ENCODE assay signal across 14 cellular contexts in genomic region chr7:91416485-91416884, GRCh38.
DNase-seq lines count a peak whose midpoint lies in the region; ATAC-seq, FAIRE-seq and TF ChIP-seq lines count a peak whose summit lies in the region.
"Had no signal": no experiment of that assay in that cellular context is flagged by ENCODE, and none has a peak within 500 bp of the region (broad histone marks: within the 10 kb centered on the region; RNA-seq: fewer than 3 reads in every experiment).

No MANE protein-coding gene starts in this region.

- no peaks in the 10 kb centered on the region for H4K20me1 ChIP-seq in HepG2 (ENCODE audit: insufficient read depth, low read length)

- TF ChIP-seq POLR2A in HepG2 (IDR thresholded peaks at IDR 0.05; ENCODE audit: insufficient read depth in 1 of 2, low read depth in 2 of 2, low read length in 2 of 2): no peak

- H3K4me1 ChIP-seq in HepG2 (ENCODE audit: insufficient read depth, low read length): no peaks in the 10 kb centered on the region

- no peak for TF ChIP-seq CTCF in HepG2 (CRISPR knock-in tag; IDR thresholded peaks at IDR 0.05)

- no peaks in the 10 kb centered on the region for H3K79me2 ChIP-seq in HepG2 (ENCODE audit: insufficient read depth, low read length)

- FAIRE-seq in HepG2 (lab: Jason Lieb, UNC): no peak
- FAIRE-seq: A204.1, GM12878, GM18507 had no signal

- WGBS in HepG2 (ENCODE audit: low lambda C conversion rate): 0% methylated on average over 2 of the region's 2 CpGs

- in situ Hi-C loops in HepG2 (cut with HindIII; ENCODE audit: extremely low pct_ligation_motif_present, low pct_unique_long_range_greater_than_20kb): no loop called here

- no peak for ATAC-seq in HepG2
- ATAC-seq: GM12878 had no signal

- peak; percentile 60 for DNase-seq in DMS153 (lab: John Stamatoyannopoulos, UW)
- DNase-seq in DMS53 (lab: John Stamatoyannopoulos, UW): peak; percentile 65
- DNase-seq in NCI-H146 treated with DMSO at 0.1 percent for 48 hours (lab: John Stamatoyannopoulos, UW; ENCODE audit: unreplicated experiment): peak; percentile 87
- DNase-seq in NCI-H82 treated with DMSO at 0.1 percent for 48 hours (lab: John Stamatoyannopoulos, UW; ENCODE audit: unreplicated experiment): peak; percentile 83
- DNase-seq in HepG2 (ENCODE audit: low spot score): no peak
- DNase-seq in GF-D8 (lab: John Stamatoyannopoulos, UW): no peak
- DNase-seq in T-helper 9 cell: no peak
- DNase-seq: C1 segment of cervical spinal cord; CD4-positive, alpha-beta T cell; GM23248; H7 had no signal

- H3K27me3 ChIP-seq in HepG2 (ENCODE audit: control insufficient read depth in 1 of 2, insufficient read depth in 2 of 2, low read length in 2 of 2): 0 out of 5 replicates have a peak, but pooled peaks cover 0 to 2% of the 10 kb centered on the region in 2 experiments

- no peak overlapping the region for H3K27ac ChIP-seq in HepG2 (ENCODE audit: extremely low read length, insufficient read depth, low read length)
- H3K27ac ChIP-seq: GM23248 had no signal

- POLR2A ChIA-PET in HepG2 (lab: Yijun Ruan, JAX): no interaction called here

- H3K36me3 ChIP-seq in HepG2 (replicated peaks in 1 of 2; ENCODE audit: control insufficient read depth in 1 of 2, insufficient read depth in 2 of 2, low read length in 2 of 2): no peaks in the 10 kb centered on the region

- no peak for TF ChIP-seq RAD21 in HepG2 (CRISPR knock-in tag; IDR thresholded peaks at IDR 0.05)

- intact Hi-C loops in HepG2 (cut with micrococcal nuclease; ENCODE audit: unreplicated experiment): no loop called here

- CTCF ChIA-PET in HepG2 (lab: Yijun Ruan, JAX; ENCODE audit: low intra/inter-chr PET ratio, low total read pairs): no interaction called here

- BruUV-seq in HepG2 (replicated peaks; lab: Mats Ljungman, UMichigan): no TSS peak

- H3K9me3 ChIP-seq in HepG2 (ENCODE audit: low read length): no peaks in the 10 kb centered on the region

- no peak overlapping the region for H2AFZ ChIP-seq in HepG2 (ENCODE audit: low read length)
- H2AFZ ChIP-seq: GM23248 had no signal

- no peak overlapping the region for H3K4me2 ChIP-seq in HepG2 (ENCODE audit: low read depth, low read length)

- H3K9ac ChIP-seq in HepG2 (ENCODE audit: insufficient read depth, low read depth, low read length): no peak overlapping the region
- H3K9ac ChIP-seq: GM23248 had no signal

- no peak for TF ChIP-seq EP300 in HepG2 (IDR thresholded peaks at IDR 0.05; ENCODE audit: low read depth in 2 of 2, low read length in 2 of 2)
- no peak for TF ChIP-seq EP300 in HepG2 (CRISPR knock-in tag; IDR thresholded peaks at IDR 0.05; ENCODE audit: borderline replicate concordance)

- H3K4me3 ChIP-seq in HepG2 (replicated peaks in 1 of 3; ENCODE audit: insufficient read depth in 1 of 3, low read depth in 2 of 3, low read length in 3 of 3): no peak overlapping the region
- H3K4me3 ChIP-seq: GM12878, GM23248 had no signal

TF ChIP-seq in HepG2, 621 proteins besides CTCF, POLR2A, EP300 and RAD21:
- TF ChIP-seq ZNF549 (CRISPR knock-in tag; IDR thresholded peaks at IDR 0.05): no peak
- TF ChIP-seq CBX2 (IDR thresholded peaks at IDR 0.05; ENCODE audit: low read depth, low read length): no peak
- TF ChIP-seq CBX2 (CRISPR knock-in tag; IDR thresholded peaks at IDR 0.05; ENCODE audit: low read depth): no peak
- TF ChIP-seq PHF21A (CRISPR knock-in tag; IDR thresholded peaks at IDR 0.05): no peak
- no peak for TF ChIP-seq PBX3 (CRISPR knock-in tag; IDR thresholded peaks at IDR 0.05; ENCODE audit: borderline replicate concordance)
- no peak for TF ChIP-seq ZNF20 (CRISPR knock-in tag; IDR thresholded peaks at IDR 0.05)
- no peak for TF ChIP-seq MEF2D (CRISPR knock-in tag; IDR thresholded peaks at IDR 0.05)
- TF ChIP-seq ZNF513 (CRISPR knock-in tag; conservative IDR thresholded peaks at IDR 0.05): no peak

Comparison
In these comparisons a context has a peak if more than half of its experiments do, and no peak if none do; other contexts are left out.
1. DNase-seq: peak in DMS153 (single experiment), DMS53 (single experiment), NCI-H146 treated with DMSO at 0.1 percent for 48 hours (single experiment) and NCI-H82 treated with DMSO at 0.1 percent for 48 hours (single experiment); none in HepG2 (single experiment), GF-D8 (single experiment) and T-helper 9 cell (single experiment).